In the genomic region with DNA sequence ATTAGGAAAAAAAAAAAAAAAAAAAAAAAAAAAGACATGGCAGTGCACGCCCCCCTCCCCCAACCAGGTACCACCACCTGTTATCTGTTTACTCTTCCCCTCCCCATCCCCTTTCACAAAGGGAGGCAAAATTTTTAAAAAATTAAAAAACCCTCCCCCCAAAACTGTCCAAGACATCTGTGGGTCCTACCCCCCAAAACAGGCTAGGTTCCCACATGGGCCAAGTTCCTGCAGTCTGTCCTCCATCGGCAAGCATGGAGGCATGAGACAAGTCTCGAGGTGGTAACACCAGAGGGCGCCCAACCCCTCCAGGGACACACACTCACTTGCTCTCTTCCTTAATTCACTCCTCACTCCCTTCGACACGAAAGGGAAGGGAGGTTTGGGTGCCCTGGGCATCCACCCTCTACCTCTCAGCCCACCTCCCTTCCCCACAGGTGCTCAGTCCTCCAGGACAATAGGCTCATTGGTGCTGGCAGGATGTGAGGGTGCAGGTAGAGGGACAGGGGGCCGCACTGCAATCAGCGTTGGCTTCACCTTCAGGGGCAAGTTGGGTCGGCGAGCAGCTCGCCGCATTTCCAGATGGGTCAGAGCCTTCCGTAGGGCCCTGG, we compare ENCODE assay signal across 1 cellular context.
TF ChIP-seq lines count a peak whose summit lies in the region.

No MANE protein-coding gene starts in this region.

TF ChIP-seq in neural cell, 6 proteins besides CTCF, POLR2A, EP300 and RAD21 (continued from another document):
- TF ChIP-seq TAF1 (IDR thresholded peaks at IDR 0.05; ENCODE audit: low read depth) (no peak), SMC3 (conservative IDR thresholded peaks at IDR 0.05; ENCODE audit: poor library complexity) (peak; percentile 47), MXI1 (conservative IDR thresholded peaks at IDR 0.05; ENCODE audit: poor library complexity, severe bottlenecking) (no peak)
- TF ChIP-seq, protein P1, sequence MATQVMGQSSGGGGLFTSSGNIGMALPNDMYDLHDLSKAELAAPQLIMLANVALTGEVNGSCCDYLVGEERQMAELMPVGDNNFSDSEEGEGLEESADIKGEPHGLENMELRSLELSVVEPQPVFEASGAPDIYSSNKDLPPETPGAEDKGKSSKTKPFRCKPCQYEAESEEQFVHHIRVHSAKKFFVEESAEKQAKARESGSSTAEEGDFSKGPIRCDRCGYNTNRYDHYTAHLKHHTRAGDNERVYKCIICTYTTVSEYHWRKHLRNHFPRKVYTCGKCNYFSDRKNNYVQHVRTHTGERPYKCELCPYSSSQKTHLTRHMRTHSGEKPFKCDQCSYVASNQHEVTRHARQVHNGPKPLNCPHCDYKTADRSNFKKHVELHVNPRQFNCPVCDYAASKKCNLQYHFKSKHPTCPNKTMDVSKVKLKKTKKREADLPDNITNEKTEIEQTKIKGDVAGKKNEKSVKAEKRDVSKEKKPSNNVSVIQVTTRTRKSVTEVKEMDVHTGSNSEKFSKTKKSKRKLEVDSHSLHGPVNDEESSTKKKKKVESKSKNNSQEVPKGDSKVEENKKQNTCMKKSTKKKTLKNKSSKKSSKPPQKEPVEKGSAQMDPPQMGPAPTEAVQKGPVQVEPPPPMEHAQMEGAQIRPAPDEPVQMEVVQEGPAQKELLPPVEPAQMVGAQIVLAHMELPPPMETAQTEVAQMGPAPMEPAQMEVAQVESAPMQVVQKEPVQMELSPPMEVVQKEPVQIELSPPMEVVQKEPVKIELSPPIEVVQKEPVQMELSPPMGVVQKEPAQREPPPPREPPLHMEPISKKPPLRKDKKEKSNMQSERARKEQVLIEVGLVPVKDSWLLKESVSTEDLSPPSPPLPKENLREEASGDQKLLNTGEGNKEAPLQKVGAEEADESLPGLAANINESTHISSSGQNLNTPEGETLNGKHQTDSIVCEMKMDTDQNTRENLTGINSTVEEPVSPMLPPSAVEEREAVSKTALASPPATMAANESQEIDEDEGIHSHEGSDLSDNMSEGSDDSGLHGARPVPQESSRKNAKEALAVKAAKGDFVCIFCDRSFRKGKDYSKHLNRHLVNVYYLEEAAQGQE (IDR thresholded peaks at IDR 0.05; ENCODE audit: borderline replicate concordance): no peak
